8 cellular contexts compared by ENCODE assay signal in the genomic region with DNA sequence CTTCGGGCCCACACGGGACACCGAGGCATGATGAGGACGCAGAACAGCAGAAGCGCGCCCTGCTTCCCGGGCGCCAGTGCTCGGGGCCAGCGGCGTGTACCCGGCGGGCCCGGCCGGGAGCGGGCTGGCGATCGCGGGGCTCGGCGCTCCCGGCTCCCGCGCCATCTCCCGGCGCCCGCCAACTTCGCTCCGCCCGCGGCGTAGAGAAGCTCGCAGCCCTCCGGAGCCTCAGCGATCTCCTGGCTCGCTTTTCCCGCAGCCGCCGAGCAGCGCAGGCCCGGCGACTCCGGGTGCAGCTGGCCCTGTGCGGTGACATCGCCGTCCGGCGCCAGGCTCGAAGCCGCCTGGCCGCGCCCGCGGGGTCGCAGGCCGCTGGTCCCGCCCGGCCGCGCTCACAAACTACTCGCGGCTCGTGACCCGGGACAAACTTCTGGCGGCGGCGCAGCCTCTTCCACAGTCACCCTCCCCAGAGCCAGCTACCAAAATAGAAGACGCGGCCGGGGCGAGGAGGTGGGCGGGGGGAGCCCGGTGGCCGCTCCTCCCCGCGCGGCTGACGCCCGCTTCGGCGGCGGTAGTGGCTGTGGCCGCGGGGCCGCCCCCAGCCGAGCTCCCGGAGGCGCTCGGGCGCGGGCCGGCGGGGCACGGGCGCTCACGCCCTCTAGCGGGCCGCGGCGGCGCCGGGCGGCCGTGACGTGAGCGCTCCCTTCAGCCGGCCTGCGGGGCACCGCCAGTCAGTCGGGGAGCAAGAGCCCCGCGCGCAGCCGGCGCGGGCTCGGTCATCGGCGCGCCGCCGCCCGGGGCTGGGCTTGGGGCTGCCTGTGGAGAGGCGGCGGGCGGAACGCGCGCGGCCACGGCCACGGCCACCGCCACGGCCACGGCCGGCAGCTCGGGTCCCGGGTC. TPM values are rescaled to one million over a fixed set of nuclear protein-coding genes. Genes with fewer than 3 reads are reported as not detected.
DNase-seq lines count a peak whose midpoint lies in the region; ATAC-seq, FAIRE-seq and TF ChIP-seq lines count a peak whose summit lies in the region.

A gene (plus strand): TSS at position 730 of the 900 bp plus-strand sequence. CDS start 503 bp downstream, outside the sequence.

- POLR2A ChIA-PET in CD4-positive, alpha-beta T cell (lab: Charles Lee) = no interaction called here

- CTCF ChIA-PET in CD4-positive, alpha-beta T cell (lab: Charles Lee) = no interaction called here

- H3K4me1 ChIP-seq in adrenal gland (replicated peaks in 1 of 2) (peaks cover 9 to 30% of the 10 kb centered on the region in 2 donors), neutrophil (ENCODE audit: control insufficient read depth in 1 of 2, insufficient read depth in 1 of 2, low read depth in 1 of 2, low read length in 1 of 2) (peaks cover 10 to 24% of the 10 kb centered on the region in 2 experiments), transverse colon (peaks cover 4 to 26% (median 11%) of the 10 kb centered on the region in 4 donors)

- no peaks in the 10 kb centered on the region for H3K9me3 Mint-ChIP-seq in CD4-positive, alpha-beta T cell

- H3K36me3 ChIP-seq in adrenal gland (replicated peaks in 1 of 2) (no peaks in the 10 kb centered on the region), neutrophil (no peaks in the 10 kb centered on the region), transverse colon (no peaks in the 10 kb centered on the region)

- no peak for FAIRE-seq in RCC 7860 (lab: Jason Lieb, UNC)

- peak in 5 of 10 experiments; percentile 8 to 41 (median 20) for DNase-seq in CD4-positive, alpha-beta T cell
- DNase-seq in RCC 7860 (ENCODE audit: low spot score) (peak; percentile 41), adrenal gland (peak; percentile 87 to 93 (median 89)), head of caudate nucleus (peak; percentile 53 to 91 (median 81)), transverse colon (peak; percentile 72)

- 0 to 1% (median 0%) methylated on average over 32 to 138 of the region's 138 CpGs for WGBS in adrenal gland, 4 donors
- 3% methylated on average over 39 of the region's 138 CpGs; no CpG with 5 or more reads in 1 of the 2 donors for WGBS in transverse colon (ENCODE audit: low coverage in 1 of 2), 2 donors

- ATAC-seq in CD4-positive, alpha-beta T cell (ENCODE audit: poor library complexity) = peak; percentile 83
- ATAC-seq in GM19452 (IDR thresholded peaks at IDR 0.05; ENCODE audit: unreplicated experiment) (peak; percentile 92), HG03457 (IDR thresholded peaks at IDR 0.05; ENCODE audit: unreplicated experiment) (peak; percentile 86)

- intact Hi-C loops in CD4-positive, alpha-beta T cell (cut with DNase I, micrococcal nuclease) = loop anchor here in 1 of 2 experiments (5.0 kb wide), 1 partner anchor 1040 kb away; a partner anchor contains a TSS
- intact Hi-C loops in adrenal gland (cut with DNase I) = loop anchor here (5.0 to 10.0 kb wide), 2 partner anchors 292 to 295 kb away; no protein-coding TSS in a partner anchor
- intact Hi-C loops in head of caudate nucleus (cut with DNase I) = loop anchor here (2.0 to 10.0 kb wide), 2 partner anchors 168 to 294 kb away; no protein-coding TSS in a partner anchor
- intact Hi-C loops in transverse colon (cut with DNase I; ENCODE audit: low total_unique reads) = loop anchor here (5.0 kb wide), 3 partner anchors 100 to 1185 kb away; no protein-coding TSS in a partner anchor

- H3K27ac Mint-ChIP-seq in CD4-positive, alpha-beta T cell = no peak within 1 kb of the TSS

- no peaks in the 10 kb centered on the region for H3K9me3 ChIP-seq in CD4-positive, alpha-beta T cell (ENCODE audit: control insufficient read depth, low read length)
- H3K9me3 ChIP-seq in adrenal gland (replicated peaks in 1 of 3) (no peaks in the 10 kb centered on the region), neutrophil (no peaks in the 10 kb centered on the region), transverse colon (no peaks in the 10 kb centered on the region)

- in situ Hi-C loops in transverse colon (cut with MboI; ENCODE audit: low pct_ligation_motif_present in 1 of 4, low pct_unique_long_range_greater_than_20kb in 1 of 4, low sequenced_read_pairs in 3 of 4) = loop anchor here in 2 of 4 donors (25.0 kb wide), 2 partner anchors 280 to 305 kb away; no protein-coding TSS in a partner anchor

- peaks cover 30% of the 10 kb centered on the region for H3K27me3 ChIP-seq in CD4-positive, alpha-beta T cell (ENCODE audit: control insufficient read depth, insufficient read depth, low read length)
- H3K27me3 ChIP-seq in adrenal gland (no peaks in the 10 kb centered on the region), neutrophil (peaks cover 85% of the 10 kb centered on the region), transverse colon (peaks cover 49% of the 10 kb centered on the region)

- no peak within 1 kb of the TSS for H3K27ac ChIP-seq in CD4-positive, alpha-beta T cell (ENCODE audit: low read depth, low read length)
- H3K27ac ChIP-seq in adrenal gland (peak within 1 kb of the TSS; percentile 85 to 99 (median 94)), neutrophil (no peak within 1 kb of the TSS), transverse colon (peak within 1 kb of the TSS; percentile 89 to 96 (median 94))

- H3K36me3 Mint-ChIP-seq in CD4-positive, alpha-beta T cell (ENCODE audit: low read depth) = no peaks in the 10 kb centered on the region

- peak; percentile 64 to 91 for TF ChIP-seq POLR2A in adrenal gland (IDR thresholded peaks at IDR 0.05)
- no peak for TF ChIP-seq POLR2A in transverse colon (IDR thresholded peaks at IDR 0.05)

- H3K4me1 Mint-ChIP-seq in CD4-positive, alpha-beta T cell (ENCODE audit: low read depth) = peaks cover 14% of the 10 kb centered on the region

- no peak for TF ChIP-seq CTCF in CD4-positive, alpha-beta T cell (IDR thresholded peaks at IDR 0.05)
- TF ChIP-seq CTCF in adrenal gland (IDR thresholded peaks at IDR 0.05) (peak in 3 of 6 experiments; percentile 34 to 88 (median 80)), neutrophil (IDR thresholded peaks at IDR 0.05) (no peak), transverse colon (IDR thresholded peaks at IDR 0.05) (peak in 2 of 5 experiments; percentile 11 to 20)

- H3K4me3 ChIP-seq in adrenal gland (peak within 1 kb of the TSS; percentile 32 to 92 (median 50)), neutrophil (ENCODE audit: low read depth in 1 of 2, low read length in 1 of 2) (peak within 1 kb of the TSS; percentile 39 to 42), transverse colon (peak within 1 kb of the TSS; percentile 63 to 78 (median 71))

- no peak for TF ChIP-seq EP300 in transverse colon (IDR thresholded peaks at IDR 0.05; ENCODE audit: low read depth)

- H3K4me3 Mint-ChIP-seq in CD4-positive, alpha-beta T cell = no peak within 1 kb of the TSS

- peaks cover 71% of the 10 kb centered on the region for H3K27me3 Mint-ChIP-seq in CD4-positive, alpha-beta T cell

RNA-seq across cellular contexts. Expression of the gene that starts here (rescaled TPM):
- 10 to 100 TPM; 21.7 to 21.9 TPM for total RNA-seq in CD4-positive, alpha-beta T cell
- total RNA-seq in adrenal gland (100 to 1,000 TPM in 2 of 8 donors, 10 to 100 TPM in 6; 49.4 to 116 (median 60.4) TPM), transverse colon (10 to 100 TPM; 22.5 to 92.5 (median 39.2) TPM)
- 10 to 100 TPM; 59.0 to 77.2 (median 64.3) TPM for polyA plus RNA-seq in adrenal gland

Comparison
In these comparisons a context has a peak if more than half of its experiments do, and no peak if none do; other contexts are left out.
1. H3K27ac ChIP-seq: peak in adrenal gland (5 of 5) and transverse colon (4 of 4); none in CD4-positive, alpha-beta T cell (single experiment) and neutrophil (single experiment).
2. Peak in every context shown above with its lines, with median percentiles within 50 percentile points of each other: ATAC-seq and H3K4me3 ChIP-seq.